27 cellular contexts compared by ENCODE assay signal in the genomic region with DNA sequence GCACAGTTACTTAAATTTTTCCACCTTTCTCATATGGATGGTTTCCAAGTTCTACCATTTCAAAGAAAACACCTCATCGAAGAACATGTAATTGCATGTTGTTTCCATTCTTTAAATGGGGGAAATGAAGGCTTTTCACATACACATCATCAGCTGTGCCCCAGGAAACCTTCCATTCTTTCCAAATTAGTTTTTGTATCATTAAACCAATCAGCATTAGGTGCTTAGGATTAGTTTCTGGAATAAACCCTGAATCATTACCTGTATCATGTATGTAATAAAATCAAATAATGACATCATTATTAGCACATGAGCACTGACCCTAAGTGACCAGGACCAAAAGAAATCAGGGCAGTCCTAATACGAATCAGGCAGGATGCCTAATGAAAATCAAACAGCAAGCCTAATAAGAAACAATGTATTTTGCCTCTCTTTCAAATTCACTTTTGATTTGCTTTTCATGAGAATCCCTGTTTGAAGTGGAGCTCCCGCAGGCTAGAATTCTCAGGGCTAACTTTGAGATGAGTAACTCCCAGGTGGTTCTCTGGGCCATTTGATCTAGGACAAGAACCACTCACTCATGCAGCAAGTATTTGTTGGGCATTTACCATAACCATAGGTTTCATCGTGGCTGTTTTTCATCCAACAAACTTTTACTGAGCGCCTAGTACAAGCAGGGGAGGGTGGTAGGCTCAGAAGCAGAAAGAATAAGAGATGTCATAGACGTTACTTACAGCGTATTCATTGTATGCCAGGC.
A peak's percentile ranks its signal among the peaks of the same experiment; 100 is the strongest.
DNase-seq lines count a peak whose midpoint lies in the region; ATAC-seq, FAIRE-seq and TF ChIP-seq lines count a peak whose summit lies in the region.
"Had no signal": no experiment of that assay in that cellular context is flagged by ENCODE, and none has a peak within 500 bp of the region (broad histone marks: within the 10 kb centered on the region; RNA-seq: fewer than 3 reads in every experiment).

No MANE protein-coding gene starts in this region.

- intact Hi-C loops in MCF 10A (cut with micrococcal nuclease) (no loop called here), breast epithelium (cut with DNase I; ENCODE audit: low total_unique reads) (no loop called here)

- peaks cover 5% of the 10 kb centered on the region for H3K4me1 Mint-ChIP-seq in MCF 10A (ENCODE audit: insufficient read depth, unreplicated experiment)
- peaks cover 9% of the 10 kb centered on the region for H3K4me1 Mint-ChIP-seq in astrocyte (ENCODE audit: low read depth, unreplicated experiment)
- no peaks in the 10 kb centered on the region for H3K4me1 Mint-ChIP-seq in stimulated activated effector memory CD8-positive, alpha-beta T cell treated with anti-CD3 and anti-CD28 coated beads, Interleukin-12 subunit alpha, Interleukin-12 subunit beta, amount 100 ng/mL, for 72 hours
- H3K4me1 Mint-ChIP-seq: B cell had no signal

- no peak for TF ChIP-seq POLR2A in breast epithelium (IDR thresholded peaks at IDR 0.05)

- no peak overlapping the region for H2AFZ ChIP-seq in astrocyte (ENCODE audit: low read depth, low read length)
- H2AFZ ChIP-seq: GM23248, hepatocyte, PC-9 had no signal

- H3K27ac Mint-ChIP-seq in MCF 10A (ENCODE audit: low read depth, unreplicated experiment) (no peak overlapping the region), astrocyte (ENCODE audit: unreplicated experiment) (no peak overlapping the region)
- no peak overlapping the region for H3K27ac Mint-ChIP-seq in activated naive CD4-positive, alpha-beta T cell treated with anti-CD3 and anti-CD28 coated beads, Interleukin-2, amount 50 U/mL, for 72 hours
- H3K27ac Mint-ChIP-seq in stimulated activated effector memory CD8-positive, alpha-beta T cell treated with anti-CD3 and anti-CD28 coated beads, Interleukin-12 subunit alpha, Interleukin-12 subunit beta, amount 100 ng/mL, for 72 hours = no peak overlapping the region
- H3K27ac Mint-ChIP-seq: activated naive CD4-positive, alpha-beta T cell treated with anti-CD3 and anti-CD28 coated beads for 36 hours; activated T-cell treated with anti-CD3 and anti-CD28 coated beads, Interleukin-2, amount 50 U/mL, for 72 hours; B cell; stimulated activated naive CD8-positive, alpha-beta T cell treated with anti-CD3 and anti-CD28 coated beads, Interleukin-15, Interleukin-2, amounts not matched to agents 100 ng/mL and 50 ng/mL, for 24 hours had no signal

- no peak overlapping the region for H3K27ac ChIP-seq in breast epithelium
- no peak overlapping the region for H3K27ac ChIP-seq in astrocyte (ENCODE audit: low read depth, low read length)
- H3K27ac ChIP-seq in iPS-18a (ENCODE audit: low read length) = peak overlapping the region; percentile 2
- H3K27ac ChIP-seq: GM23248, hepatocyte, PC-9, SJCRH30, tibial artery had no signal

- H3K36me3 Mint-ChIP-seq in MCF 10A (ENCODE audit: insufficient read depth, unreplicated experiment) = no peaks in the 10 kb centered on the region
- no peaks in the 10 kb centered on the region for H3K36me3 Mint-ChIP-seq in astrocyte (ENCODE audit: low read depth, unreplicated experiment)
- no peaks in the 10 kb centered on the region for H3K36me3 Mint-ChIP-seq in activated naive CD4-positive, alpha-beta T cell treated with anti-CD3 and anti-CD28 coated beads, Interleukin-2, amount 50 U/mL, for 72 hours
- no peaks in the 10 kb centered on the region for H3K36me3 Mint-ChIP-seq in stimulated activated effector memory CD8-positive, alpha-beta T cell treated with anti-CD3 and anti-CD28 coated beads, Interleukin-12 subunit alpha, Interleukin-12 subunit beta, amount 100 ng/mL, for 72 hours

- no TSS peak for BruUV-seq in MCF 10A (replicated peaks; lab: Mats Ljungman, UMichigan)

- H3K9ac ChIP-seq in astrocyte (ENCODE audit: low read length) (no peak overlapping the region), iPS-18a (ENCODE audit: low read length) (no peak overlapping the region)
- H3K9ac ChIP-seq: GM23248 had no signal

- no peaks in the 10 kb centered on the region for H4K20me1 ChIP-seq in astrocyte (ENCODE audit: insufficient read depth, low read length)

- no peak for ATAC-seq in HG03520 (IDR thresholded peaks at IDR 0.05; ENCODE audit: unreplicated experiment)
- no peak for ATAC-seq in activated naive CD4-positive, alpha-beta T cell treated with anti-CD3 and anti-CD28 coated beads, Interleukin-2, amount 50 U/mL, for 72 hours
- no peak for ATAC-seq in stimulated activated effector memory CD8-positive, alpha-beta T cell treated with anti-CD3 and anti-CD28 coated beads, Interleukin-12 subunit alpha, Interleukin-12 subunit beta, amount 100 ng/mL, for 72 hours
- ATAC-seq: activated T-cell treated with anti-CD3 and anti-CD28 coated beads, Interleukin-2, amount 50 U/mL, for 72 hours; K562 had no signal

- TF ChIP-seq CTCF in MCF 10A (IDR thresholded peaks at IDR 0.05; ENCODE audit: unreplicated experiment) (no peak), breast epithelium (IDR thresholded peaks at IDR 0.05) (no peak), astrocyte (IDR thresholded peaks at IDR 0.05; ENCODE audit: insufficient read depth, low read depth, low read length) (no peak)

- FAIRE-seq in astrocyte (lab: Jason Lieb, UNC) = no peak
- FAIRE-seq: K562 had no signal

- H3K4me2 ChIP-seq in astrocyte (ENCODE audit: low read length) = peak overlapping the region; percentile 25
- H3K4me2 ChIP-seq: hepatocyte, PC-9 had no signal

- CTCF ChIA-PET in MCF 10A (lab: Yijun Ruan, JAX) = interaction anchor here (0.6 to 1.0 kb wide), 4 partner anchors 20 to 1209 kb away, joined by 3 read pairs; no protein-coding TSS in a partner anchor

- H3K4me3 ChIP-seq in breast epithelium (no peak overlapping the region), astrocyte (ENCODE audit: insufficient read depth, low read depth, low read length) (no peak overlapping the region), iPS-18a (ENCODE audit: low read length) (no peak overlapping the region)
- H3K4me3 ChIP-seq: GM23248, hepatocyte, K562, PC-9, SJCRH30, tibial artery had no signal

- no peaks in the 10 kb centered on the region for H3K9me3 ChIP-seq in breast epithelium
- no peaks in the 10 kb centered on the region for H3K9me3 ChIP-seq in astrocyte (ENCODE audit: insufficient read depth, low read depth, low read length)
- H3K9me3 ChIP-seq in iPS-18a (ENCODE audit: control insufficient read depth, low read depth, low read length) = no peaks in the 10 kb centered on the region
- H3K9me3 ChIP-seq: SJCRH30, tibial artery had no signal

- POLR2A ChIA-PET in MCF 10A (lab: Yijun Ruan, JAX) = interaction anchor here (0.7 kb wide), 1 partner anchor 74 kb away, joined by 3 read pairs; no protein-coding TSS in a partner anchor

- H3K4me1 ChIP-seq in breast epithelium = no peaks in the 10 kb centered on the region
- H3K4me1 ChIP-seq in astrocyte (ENCODE audit: insufficient read depth, low read length) = no peaks in the 10 kb centered on the region
- peaks cover 23% of the 10 kb centered on the region for H3K4me1 ChIP-seq in iPS-18a (ENCODE audit: control insufficient read depth, low read depth, low read length)
- H3K4me1 ChIP-seq: SJCRH30, tibial artery had no signal

- H3K36me3 ChIP-seq in breast epithelium (no peaks in the 10 kb centered on the region), astrocyte (ENCODE audit: insufficient read depth, low read length) (no peaks in the 10 kb centered on the region), iPS-18a (ENCODE audit: control insufficient read depth, low read depth, low read length) (no peaks in the 10 kb centered on the region)
- H3K36me3 ChIP-seq: SJCRH30, tibial artery had no signal

- peaks cover 10% of the 10 kb centered on the region for H3K27me3 Mint-ChIP-seq in MCF 10A (ENCODE audit: insufficient read depth, unreplicated experiment)
- H3K27me3 Mint-ChIP-seq in astrocyte (ENCODE audit: low read depth, unreplicated experiment) = no peaks in the 10 kb centered on the region
- H3K27me3 Mint-ChIP-seq: stimulated activated naive CD8-positive, alpha-beta T cell treated with anti-CD3 and anti-CD28 coated beads, Interleukin-15, Interleukin-2, amounts not matched to agents 100 ng/mL and 50 ng/mL, for 24 hours had no signal

- H3K27me3 ChIP-seq in breast epithelium (no peaks in the 10 kb centered on the region), astrocyte (ENCODE audit: insufficient read depth, low read length) (no peaks in the 10 kb centered on the region), iPS-18a (ENCODE audit: control insufficient read depth, insufficient read depth, low read length) (no peaks in the 10 kb centered on the region)
- H3K27me3 ChIP-seq: hepatocyte, SJCRH30, tibial artery had no signal

- DNase-seq in MCF 10A (ENCODE audit: unreplicated experiment) (peak; percentile 28), breast epithelium (ENCODE audit: low spot score in 2 of 2) (no peak), astrocyte (ENCODE audit: low read depth) (peak; percentile 32), NCI-H2107 treated with DMSO at 0.1 percent for 48 hours (lab: John Stamatoyannopoulos, UW; ENCODE audit: unreplicated experiment) (no peak)
- no peak for DNase-seq in activated naive CD4-positive, alpha-beta T cell treated with anti-CD3 and anti-CD28 coated beads, Interleukin-2, amount 50 U/mL, for 72 hours (ENCODE audit: low spot score in 2 of 2)
- no peak for DNase-seq in stimulated activated effector memory CD8-positive, alpha-beta T cell treated with anti-CD3 and anti-CD28 coated beads, Interleukin-12 subunit alpha, Interleukin-12 subunit beta, amount 100 ng/mL, for 72 hours (ENCODE audit: low spot score in 2 of 2)
- DNase-seq: activated CD4-positive, alpha-beta T cell treated with anti-CD3 and anti-CD28 coated beads for 4 hours; activated naive CD4-positive, alpha-beta T cell treated with anti-CD3 and anti-CD28 coated beads for 36 hours; activated T-cell treated with anti-CD3 and anti-CD28 coated beads, Interleukin-2, amount 50 U/mL, for 72 hours; anterior cingulate cortex; DMS79; foreskin melanocyte; GM23248; kidney glomerular epithelial cell; NCI-H1694 treated with DMSO at 0.1 percent for 48 hours; occipital lobe; PC-9; SJCRH30; stimulated activated CD4-positive, alpha-beta T cell treated with anti-CD3 and anti-CD28 coated beads, Interleukin-4, amount 100 ng/mL, for 4 hours; T-helper 1 cell; tibial artery had no signal

- H3K9me3 Mint-ChIP-seq in MCF 10A (ENCODE audit: unreplicated experiment) (no peaks in the 10 kb centered on the region), astrocyte (ENCODE audit: unreplicated experiment) (no peaks in the 10 kb centered on the region)
- no peaks in the 10 kb centered on the region for H3K9me3 Mint-ChIP-seq in activated naive CD4-positive, alpha-beta T cell treated with anti-CD3 and anti-CD28 coated beads, Interleukin-2, amount 50 U/mL, for 72 hours
- no peaks in the 10 kb centered on the region for H3K9me3 Mint-ChIP-seq in stimulated activated effector memory CD8-positive, alpha-beta T cell treated with anti-CD3 and anti-CD28 coated beads, Interleukin-12 subunit alpha, Interleukin-12 subunit beta, amount 100 ng/mL, for 72 hours
- H3K9me3 Mint-ChIP-seq: activated naive CD4-positive, alpha-beta T cell treated with anti-CD3 and anti-CD28 coated beads for 36 hours; activated T-cell treated with anti-CD3 and anti-CD28 coated beads, Interleukin-2, amount 50 U/mL, for 72 hours; stimulated activated naive CD8-positive, alpha-beta T cell treated with anti-CD3 and anti-CD28 coated beads, Interleukin-15, Interleukin-2, amounts not matched to agents 100 ng/mL and 50 ng/mL, for 24 hours had no signal

- H3K4me3 Mint-ChIP-seq in MCF 10A (ENCODE audit: unreplicated experiment) = no peak overlapping the region
- H3K4me3 Mint-ChIP-seq in astrocyte (ENCODE audit: unreplicated experiment) = no peak overlapping the region
- H3K4me3 Mint-ChIP-seq in stimulated activated effector memory CD8-positive, alpha-beta T cell treated with anti-CD3 and anti-CD28 coated beads, Interleukin-12 subunit alpha, Interleukin-12 subunit beta, amount 100 ng/mL, for 72 hours = no peak overlapping the region
- H3K4me3 Mint-ChIP-seq: activated naive CD4-positive, alpha-beta T cell treated with anti-CD3 and anti-CD28 coated beads for 36 hours; activated T-cell treated with anti-CD3 and anti-CD28 coated beads, Interleukin-2, amount 50 U/mL, for 72 hours; B cell; stimulated activated naive CD8-positive, alpha-beta T cell treated with anti-CD3 and anti-CD28 coated beads, Interleukin-15, Interleukin-2, amounts not matched to agents 100 ng/mL and 50 ng/mL, for 24 hours had no signal

- no peaks in the 10 kb centered on the region for H3K79me2 ChIP-seq in astrocyte (ENCODE audit: insufficient read depth, low read length)
- H3K79me2 ChIP-seq: hepatocyte had no signal

Comparison
In these comparisons a context has a peak if more than half of its experiments do, and no peak if none do; other contexts are left out.
1. DNase-seq: peak in MCF 10A (single experiment) and astrocyte (single experiment); none in breast epithelium (0 of 2), activated naive CD4-positive, alpha-beta T cell treated with anti-CD3 and anti-CD28 coated beads, Interleukin-2, amount 50 U/mL, for 72 hours (0 of 2), stimulated activated effector memory CD8-positive, alpha-beta T cell treated with anti-CD3 and anti-CD28 coated beads, Interleukin-12 subunit alpha, Interleukin-12 subunit beta, amount 100 ng/mL, for 72 hours (0 of 2) and NCI-H2107 treated with DMSO at 0.1 percent for 48 hours (single experiment).